Comparison of ENCODE assay signal across 8 cellular contexts in the genomic region with DNA sequence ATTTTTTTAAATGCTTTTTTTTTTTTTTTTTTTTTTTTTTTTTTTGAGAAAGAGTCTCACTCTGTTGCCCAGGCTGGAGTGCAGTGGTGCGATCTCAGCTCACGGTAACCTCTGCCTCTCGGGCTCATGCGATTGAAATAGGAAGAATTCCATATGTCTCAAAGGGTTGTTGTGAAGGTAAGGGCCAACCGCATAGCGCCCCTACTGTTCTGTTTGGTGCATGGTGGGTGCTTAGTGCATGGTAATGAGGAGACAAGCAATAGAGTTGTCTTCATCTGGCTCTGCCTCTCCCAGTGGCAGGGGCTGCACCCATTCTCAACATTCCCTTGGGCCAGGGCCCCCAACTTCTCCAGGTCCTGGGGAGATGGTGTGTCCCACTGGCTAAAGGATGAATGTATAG.
DNase-seq lines count a peak whose midpoint lies in the region; TF ChIP-seq lines count a peak whose summit lies in the region.

No MANE protein-coding gene starts in this region.

- H3K4me3 ChIP-seq in osteoblast (ENCODE audit: insufficient read depth, low read length) (no peak overlapping the region), sigmoid colon (no peak overlapping the region)

- H4K20me1 ChIP-seq in osteoblast (ENCODE audit: insufficient read depth, low read length) = no peaks in the 10 kb centered on the region

- intact Hi-C loops in posterior vena cava (cut with DNase I) (loop anchor here in 1 of 2 donors (10.0 kb wide), 1 partner anchor 54 kb away; no protein-coding TSS in a partner anchor), sigmoid colon (cut with DNase I) (no loop called here)

- 23 to 27% methylated on average over 6 of the region's 6 CpGs for WGBS in sigmoid colon, 2 donors

- in situ Hi-C loops in GM13976 (cut with MboI; ENCODE audit: low sequenced_read_pairs, unreplicated experiment) = no loop called here

- peak; percentile 49 for TF ChIP-seq RAD21 in Ishikawa (IDR thresholded peaks at IDR 0.05; ENCODE audit: low read depth)

- H3K27me3 ChIP-seq in osteoblast (ENCODE audit: insufficient read depth, low read length) (peaks cover 25% of the 10 kb centered on the region), sigmoid colon (no peaks in the 10 kb centered on the region)

- no peak overlapping the region for H3K27ac ChIP-seq in 22Rv1
- H3K27ac ChIP-seq in osteoblast (ENCODE audit: low read depth, low read length) = no peak overlapping the region
- H3K27ac ChIP-seq in sigmoid colon = no peak overlapping the region

- no peak overlapping the region for H2AFZ ChIP-seq in osteoblast (ENCODE audit: low read length)

- TF ChIP-seq POLR2A in sigmoid colon (IDR thresholded peaks at IDR 0.05) = no peak

- DNase-seq in GM13976 (ENCODE audit: low spot score) = peak; percentile 64
- DNase-seq in T follicular helper cell (ENCODE audit: low read depth) = peak; percentile 10
- peak; percentile 52 for DNase-seq in cerebellar cortex (ENCODE audit: low spot score)
- DNase-seq in osteoblast (ENCODE audit: insufficient read length, low spot score, missing footprints) = no peak
- no peak for DNase-seq in posterior vena cava (ENCODE audit: low spot score)
- DNase-seq in sigmoid colon = no peak

- TF ChIP-seq EP300 in Ishikawa (IDR thresholded peaks at IDR 0.05; ENCODE audit: borderline replicate concordance) = no peak
- no peak for TF ChIP-seq EP300 in sigmoid colon (IDR thresholded peaks at IDR 0.05)

- H3K36me3 ChIP-seq in osteoblast (ENCODE audit: insufficient read depth, low read length) (no peaks in the 10 kb centered on the region), sigmoid colon (no peaks in the 10 kb centered on the region)

- TF ChIP-seq CTCF in 22Rv1 (IDR thresholded peaks at IDR 0.05) = peak; percentile 73
- TF ChIP-seq CTCF in GM13976 (IDR thresholded peaks at IDR 0.05; ENCODE audit: borderline replicate concordance, control extremely low read depth, extremely low read depth, insufficient read depth, missing control alignments) = peak; percentile 49
- TF ChIP-seq CTCF in osteoblast (IDR thresholded peaks at IDR 0.05; ENCODE audit: extremely low read depth, low read depth, low read length) = peak; percentile 56
- TF ChIP-seq CTCF in sigmoid colon (IDR thresholded peaks at IDR 0.05) = no peak

- H3K79me2 ChIP-seq in osteoblast (ENCODE audit: insufficient read depth, low read length) = no peaks in the 10 kb centered on the region

- no peak overlapping the region for H3K4me2 ChIP-seq in osteoblast (ENCODE audit: insufficient read depth, low read length)

- H3K4me1 ChIP-seq in osteoblast (ENCODE audit: insufficient read depth, low read length) = peaks cover 6% of the 10 kb centered on the region
- H3K4me1 ChIP-seq in sigmoid colon = no peaks in the 10 kb centered on the region

- H3K9me3 ChIP-seq in osteoblast (ENCODE audit: low read depth, low read length) (no peaks in the 10 kb centered on the region), sigmoid colon (no peaks in the 10 kb centered on the region)

TF ChIP-seq in Ishikawa, 13 proteins besides CTCF, POLR2A, EP300 and RAD21:
- TF ChIP-seq, protein P1, sequence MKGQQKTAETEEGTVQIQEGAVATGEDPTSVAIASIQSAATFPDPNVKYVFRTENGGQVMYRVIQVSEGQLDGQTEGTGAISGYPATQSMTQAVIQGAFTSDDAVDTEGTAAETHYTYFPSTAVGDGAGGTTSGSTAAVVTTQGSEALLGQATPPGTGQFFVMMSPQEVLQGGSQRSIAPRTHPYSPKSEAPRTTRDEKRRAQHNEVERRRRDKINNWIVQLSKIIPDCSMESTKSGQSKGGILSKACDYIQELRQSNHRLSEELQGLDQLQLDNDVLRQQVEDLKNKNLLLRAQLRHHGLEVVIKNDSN (IDR thresholded peaks at IDR 0.05) = no peak
- TF ChIP-seq, protein P2, sequence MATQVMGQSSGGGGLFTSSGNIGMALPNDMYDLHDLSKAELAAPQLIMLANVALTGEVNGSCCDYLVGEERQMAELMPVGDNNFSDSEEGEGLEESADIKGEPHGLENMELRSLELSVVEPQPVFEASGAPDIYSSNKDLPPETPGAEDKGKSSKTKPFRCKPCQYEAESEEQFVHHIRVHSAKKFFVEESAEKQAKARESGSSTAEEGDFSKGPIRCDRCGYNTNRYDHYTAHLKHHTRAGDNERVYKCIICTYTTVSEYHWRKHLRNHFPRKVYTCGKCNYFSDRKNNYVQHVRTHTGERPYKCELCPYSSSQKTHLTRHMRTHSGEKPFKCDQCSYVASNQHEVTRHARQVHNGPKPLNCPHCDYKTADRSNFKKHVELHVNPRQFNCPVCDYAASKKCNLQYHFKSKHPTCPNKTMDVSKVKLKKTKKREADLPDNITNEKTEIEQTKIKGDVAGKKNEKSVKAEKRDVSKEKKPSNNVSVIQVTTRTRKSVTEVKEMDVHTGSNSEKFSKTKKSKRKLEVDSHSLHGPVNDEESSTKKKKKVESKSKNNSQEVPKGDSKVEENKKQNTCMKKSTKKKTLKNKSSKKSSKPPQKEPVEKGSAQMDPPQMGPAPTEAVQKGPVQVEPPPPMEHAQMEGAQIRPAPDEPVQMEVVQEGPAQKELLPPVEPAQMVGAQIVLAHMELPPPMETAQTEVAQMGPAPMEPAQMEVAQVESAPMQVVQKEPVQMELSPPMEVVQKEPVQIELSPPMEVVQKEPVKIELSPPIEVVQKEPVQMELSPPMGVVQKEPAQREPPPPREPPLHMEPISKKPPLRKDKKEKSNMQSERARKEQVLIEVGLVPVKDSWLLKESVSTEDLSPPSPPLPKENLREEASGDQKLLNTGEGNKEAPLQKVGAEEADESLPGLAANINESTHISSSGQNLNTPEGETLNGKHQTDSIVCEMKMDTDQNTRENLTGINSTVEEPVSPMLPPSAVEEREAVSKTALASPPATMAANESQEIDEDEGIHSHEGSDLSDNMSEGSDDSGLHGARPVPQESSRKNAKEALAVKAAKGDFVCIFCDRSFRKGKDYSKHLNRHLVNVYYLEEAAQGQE (IDR thresholded peaks at IDR 0.05; ENCODE audit: low read depth) = no peak
- TF ChIP-seq CEBPB (IDR thresholded peaks at IDR 0.05) (no peak), FOXM1 (IDR thresholded peaks at IDR 0.05; ENCODE audit: borderline replicate concordance, low read depth) (no peak), NFIC (IDR thresholded peaks at IDR 0.05) (no peak), ZBTB7A (IDR thresholded peaks at IDR 0.05; ENCODE audit: low read depth) (no peak), EGR1 (IDR thresholded peaks at IDR 0.05) (no peak), TEAD4 (IDR thresholded peaks at IDR 0.05) (no peak), TAF1 (IDR thresholded peaks at IDR 0.05; ENCODE audit: low read depth) (no peak), CREB1 (IDR thresholded peaks at IDR 0.05; ENCODE audit: low read depth) (no peak), YY1 (IDR thresholded peaks at IDR 0.05; ENCODE audit: low read depth) (no peak), TCF12 (IDR thresholded peaks at IDR 0.05; ENCODE audit: low read depth) (no peak)
- TF ChIP-seq, protein P3, sequence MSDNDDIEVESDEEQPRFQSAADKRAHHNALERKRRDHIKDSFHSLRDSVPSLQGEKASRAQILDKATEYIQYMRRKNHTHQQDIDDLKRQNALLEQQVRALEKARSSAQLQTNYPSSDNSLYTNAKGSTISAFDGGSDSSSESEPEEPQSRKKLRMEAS (IDR thresholded peaks at IDR 0.05) = no peak
TF ChIP-seq in Ishikawa: peak in this region for 0.

Comparison
In these comparisons a context has a peak if more than half of its experiments do, and no peak if none do; other contexts are left out.
1. CTCF ChIP-seq: peak in 22Rv1 (single experiment), GM13976 (single experiment) and osteoblast (single experiment); none in sigmoid colon (0 of 4).
2. DNase-seq: peak in GM13976 (single experiment), T follicular helper cell (single experiment) and cerebellar cortex (single experiment); none in osteoblast (single experiment), posterior vena cava (single experiment) and sigmoid colon (single experiment).